In the genomic region with DNA sequence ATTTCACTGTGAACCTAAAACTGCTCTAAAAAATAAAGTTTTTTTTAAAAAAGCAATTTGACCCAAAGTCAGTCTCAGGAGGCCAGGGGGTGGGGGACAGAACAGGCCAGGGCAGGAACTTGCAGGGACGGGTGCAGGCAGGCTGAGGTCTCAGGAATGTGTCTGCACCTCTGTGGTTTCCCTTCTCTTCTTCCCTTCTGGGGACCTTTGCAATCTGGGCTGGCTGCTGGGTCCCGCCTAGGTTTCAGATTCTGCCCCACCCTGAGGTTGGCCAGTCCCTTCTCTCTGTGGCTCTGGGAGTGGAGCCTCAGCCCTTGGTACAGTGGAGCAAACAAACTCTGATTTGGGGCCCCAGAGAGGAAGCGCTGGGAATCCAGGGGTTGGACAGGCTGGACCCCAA, we compare ENCODE assay signal across 24 cellular contexts. TPM values are rescaled to one million over a fixed set of nuclear protein-coding genes. Genes with fewer than 3 reads are reported as not detected.
"Had no signal": no experiment of that assay in that cellular context is flagged by ENCODE, and none has a peak within 500 bp of the region (broad histone marks: within the 10 kb centered on the region; RNA-seq: fewer than 3 reads in every experiment).

No MANE protein-coding gene starts in this region.

- H3K79me2 ChIP-seq: hepatocyte, parathyroid adenoma had no signal

- H3K4me3 ChIP-seq: hepatocyte, mucosa of descending colon, tibial artery had no signal

- H2AFZ ChIP-seq: hepatocyte, parathyroid adenoma had no signal

- DNase-seq: activated effector memory CD4-positive, alpha-beta T cell treated with Interleukin-2 at 50 U/mL for 16 hours; activated naive CD4-positive, alpha-beta T cell treated with anti-CD3 and anti-CD28 coated beads for 36 hours; activated naive CD8-positive, alpha-beta T cell treated with anti-CD3 and anti-CD28 coated beads, Interleukin-2, amount 10 ng/mL, durations not matched to agents 7 days and 5 days; activated T-cell treated with anti-CD3 and anti-CD28 coated beads, Interleukin-2, amount 50 U/mL, for 72 hours; amniotic stem cell; cerebellar nuclear complex; cortex of kidney; immature natural killer cell; left ventricle myocardium superior; mesenchymal stem cell; mucosa of descending colon; nephron progenitor cell; nucleus accumbens; right cardiac atrium; stimulated activated CD4-positive, alpha-beta T cell treated with anti-CD3 and anti-CD28 coated beads, Interleukin-4, amount 100 ng/mL, for 24 hours; stimulated activated naive CD8-positive, alpha-beta T cell treated with anti-CD3 and anti-CD28 coated beads, Interleukin-15, Interleukin-2, amounts not matched to agents 100 U/mL and 50 U/mL, for 24 hours; substantia nigra; T-helper 1 cell; tibial artery had no signal

- H3K27me3 ChIP-seq: hepatocyte had no signal

- H3K27ac ChIP-seq: hepatocyte, parathyroid adenoma, tibial artery had no signal

- H3K9ac ChIP-seq: parathyroid adenoma had no signal

- H3K4me1 ChIP-seq: parathyroid adenoma had no signal

- H3K4me2 ChIP-seq: hepatocyte had no signal

- ATAC-seq: activated T-cell treated with anti-CD3 and anti-CD28 coated beads, Interleukin-2, amount 50 U/mL, for 72 hours; left ventricle myocardium superior; mucosa of descending colon; right cardiac atrium; stimulated activated naive CD8-positive, alpha-beta T cell treated with anti-CD3 and anti-CD28 coated beads, Interleukin-15, Interleukin-2, amounts not matched to agents 100 U/mL and 50 U/mL, for 24 hours; WTC11 had no signal

RNA-seq across cellular contexts. Expression of a gene that starts 5.3 kb away (rescaled TPM):
- total RNA-seq: activated CD8-positive, alpha-beta memory T cell treated with anti-CD3 and anti-CD28 coated beads for 36 hours; activated naive CD4-positive, alpha-beta T cell treated with anti-CD3 and anti-CD28 coated beads for 36 hours; activated T-cell treated with anti-CD3 and anti-CD28 coated beads, Interleukin-2, amount 50 U/mL, for 72 hours; epithelial cell of proximal tubule had no signal
